1 cellular context compared by ENCODE assay signal in the genomic region with DNA sequence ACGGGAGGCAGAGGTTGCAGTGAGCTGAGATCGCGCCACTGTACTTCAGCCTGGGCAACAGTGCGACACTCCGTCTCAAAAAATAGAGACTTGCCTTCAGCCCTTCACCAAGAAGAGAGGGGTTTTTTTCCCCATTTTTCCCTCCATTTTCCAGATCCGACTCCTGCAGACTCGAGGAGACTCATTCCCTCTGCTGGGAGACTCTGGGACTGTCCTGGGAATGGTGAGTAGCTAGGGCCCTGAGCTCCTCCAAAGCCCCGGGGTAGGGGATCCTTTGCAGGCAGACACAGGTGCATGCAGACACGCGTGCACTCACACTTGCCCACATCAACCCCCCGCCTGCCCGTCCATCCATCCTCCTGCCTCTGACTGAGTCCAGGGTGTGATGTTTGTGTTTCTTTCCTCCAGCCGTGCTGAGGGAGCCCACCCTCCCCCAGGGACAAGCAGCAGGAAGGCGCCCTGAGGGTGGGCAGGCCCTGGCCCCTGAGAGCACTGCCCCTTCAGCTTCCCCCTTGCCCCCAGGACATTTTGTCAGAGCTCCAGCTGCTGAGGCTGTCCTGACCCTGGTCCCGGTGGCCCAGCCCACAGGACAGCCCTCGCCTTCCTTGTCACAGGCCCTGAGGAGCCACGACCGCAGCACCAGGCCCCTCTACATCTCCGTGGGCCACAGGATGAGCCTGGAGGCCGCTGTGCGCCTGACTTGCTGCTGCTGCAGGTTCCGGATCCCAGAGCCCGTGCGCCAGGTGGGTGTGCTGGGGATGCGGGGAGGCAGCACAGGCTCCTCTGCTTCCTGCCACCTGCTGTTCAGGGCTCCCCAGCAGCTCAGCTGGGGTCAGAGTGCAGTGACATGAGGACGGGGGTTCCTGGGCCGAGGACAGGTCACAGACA.
TF ChIP-seq lines count a peak whose summit lies in the region.

No MANE protein-coding gene starts in this region.

TF ChIP-seq in GM23338, 12 proteins besides CTCF, POLR2A, EP300 and RAD21 (continued from another document):
- TF ChIP-seq, protein P1, sequence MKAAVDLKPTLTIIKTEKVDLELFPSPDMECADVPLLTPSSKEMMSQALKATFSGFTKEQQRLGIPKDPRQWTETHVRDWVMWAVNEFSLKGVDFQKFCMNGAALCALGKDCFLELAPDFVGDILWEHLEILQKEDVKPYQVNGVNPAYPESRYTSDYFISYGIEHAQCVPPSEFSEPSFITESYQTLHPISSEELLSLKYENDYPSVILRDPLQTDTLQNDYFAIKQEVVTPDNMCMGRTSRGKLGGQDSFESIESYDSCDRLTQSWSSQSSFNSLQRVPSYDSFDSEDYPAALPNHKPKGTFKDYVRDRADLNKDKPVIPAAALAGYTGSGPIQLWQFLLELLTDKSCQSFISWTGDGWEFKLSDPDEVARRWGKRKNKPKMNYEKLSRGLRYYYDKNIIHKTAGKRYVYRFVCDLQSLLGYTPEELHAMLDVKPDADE (IDR thresholded peaks at IDR 0.05) = no peak
- TF ChIP-seq NANOG (IDR thresholded peaks at IDR 0.05; ENCODE audit: borderline replicate concordance) = no peak
- TF ChIP-seq STAT1 (IDR thresholded peaks at IDR 0.05; ENCODE audit: unreplicated experiment) = no peak
